ENCODE assay signal across 16 cellular contexts in genomic region chr1:184823080-184823479, GRCh38.
DNase-seq lines count a peak whose midpoint lies in the region; ATAC-seq and TF ChIP-seq lines count a peak whose summit lies in the region.
"Had no signal": no experiment of that assay in that cellular context is flagged by ENCODE, and none has a peak within 500 bp of the region (broad histone marks: within the 10 kb centered on the region; RNA-seq: fewer than 3 reads in every experiment).

No MANE protein-coding gene starts in this region.

- peaks cover 30% of the 10 kb centered on the region for H3K36me3 ChIP-seq in muscle layer of colon (ENCODE audit: insufficient read depth, low read length)
- H3K36me3 ChIP-seq in transverse colon = no peaks in the 10 kb centered on the region

- no peaks in the 10 kb centered on the region for H3K27me3 Mint-ChIP-seq in T-helper 17 cell
- H3K27me3 Mint-ChIP-seq: activated CD4-positive, alpha-beta T cell treated with anti-CD3 and anti-CD28 coated beads for 36 hours had no signal

- in situ Hi-C loops in transverse colon (cut with MboI; ENCODE audit: low pct_ligation_motif_present in 1 of 4, low pct_unique_long_range_greater_than_20kb in 1 of 4, low sequenced_read_pairs in 3 of 4) = loop anchor here (25.0 kb wide), 2 partner anchors 339 to 864 kb away; partner anchors contain the start of genes SWT1 (in 3 of the 4) and TRMT1L (in 3 of the 4)

- H3K4me3 ChIP-seq in muscle layer of colon (ENCODE audit: low read depth in 1 of 2, low read length in 2 of 2) (no peak overlapping the region), transverse colon (no peak overlapping the region)
- H3K4me3 ChIP-seq: smooth muscle cell, tibial nerve had no signal

- no peak overlapping the region for H3K4me3 Mint-ChIP-seq in T-helper 17 cell
- H3K4me3 Mint-ChIP-seq: activated CD4-positive, alpha-beta T cell treated with anti-CD3 and anti-CD28 coated beads for 36 hours had no signal

- DNase-seq in DMS153 treated with DMSO at 0.1 percent for 48 hours (lab: John Stamatoyannopoulos, UW; ENCODE audit: unreplicated experiment) = peak; percentile 10
- DNase-seq in DMS153 (lab: John Stamatoyannopoulos, UW) = no peak
- DNase-seq in T-helper 17 cell = no peak
- no peak for DNase-seq in transverse colon
- DNase-seq in mucosa of gallbladder (ENCODE audit: low spot score) = no peak
- DNase-seq in stimulated activated CD4-positive, alpha-beta T cell treated with anti-CD3 and anti-CD28 coated beads, Interleukin-12 subunit alpha, Interleukin-12 subunit beta, amount 100 ng/mL, for 4 hours = no peak
- DNase-seq in NCI-H1092 (lab: John Stamatoyannopoulos, UW) = no peak
- DNase-seq: 8988T; activated CD4-positive, alpha-beta T cell treated with anti-CD3 and anti-CD28 coated beads for 36 hours; activated CD8-positive, alpha-beta memory T cell treated with anti-CD3 and anti-CD28 coated beads, Interleukin-2, amount 50 U/mL, for 4 hours; activated gamma-delta T cell; islet precursor cell; occipital lobe had no signal

- no peak for ATAC-seq in T-helper 17 cell
- ATAC-seq: activated CD4-positive, alpha-beta T cell treated with anti-CD3 and anti-CD28 coated beads for 36 hours had no signal

- TF ChIP-seq CTCF in transverse colon (IDR thresholded peaks at IDR 0.05) = no peak

- H3K4me1 Mint-ChIP-seq in T-helper 17 cell = peaks cover 10% of the 10 kb centered on the region

- no peaks in the 10 kb centered on the region for H3K27me3 ChIP-seq in muscle layer of colon (ENCODE audit: control insufficient read depth in 1 of 2, insufficient read depth in 2 of 2, low read length in 2 of 2)
- no peaks in the 10 kb centered on the region for H3K27me3 ChIP-seq in transverse colon
- H3K27me3 ChIP-seq: tibial nerve had no signal

- peaks cover 15% of the 10 kb centered on the region for H3K36me3 Mint-ChIP-seq in T-helper 17 cell (ENCODE audit: low read depth)

- TF ChIP-seq POLR2A in transverse colon (IDR thresholded peaks at IDR 0.05) = no peak

- intact Hi-C loops in transverse colon (cut with DNase I; ENCODE audit: low total_unique reads) = no loop called here

- WGBS in transverse colon (ENCODE audit: low coverage in 1 of 2), 2 donors = 72 to 80% methylated on average over 2 to 4 of the region's 4 CpGs

- H3K27ac Mint-ChIP-seq in T-helper 17 cell = peak overlapping the region; percentile 71
- H3K27ac Mint-ChIP-seq: activated CD4-positive, alpha-beta T cell treated with anti-CD3 and anti-CD28 coated beads for 36 hours had no signal

- peaks cover 66% of the 10 kb centered on the region for H3K4me1 ChIP-seq in muscle layer of colon (ENCODE audit: insufficient read depth, low read length)
- H3K4me1 ChIP-seq in transverse colon = peaks cover 15 to 60% (median 20%) of the 10 kb centered on the region in 4 donors

- no peak overlapping the region for H3K9ac ChIP-seq in muscle layer of colon (ENCODE audit: low read length)

- H3K27ac ChIP-seq in muscle layer of colon (ENCODE audit: low read depth, low read length) = peak overlapping the region; percentile 26
- peak overlapping the region; percentile 9 to 72 (median 48) for H3K27ac ChIP-seq in transverse colon
- H3K27ac ChIP-seq: tibial nerve had no signal

- H3K9me3 ChIP-seq in T-helper 17 cell (ENCODE audit: control insufficient read depth, low read length, poor library complexity, severe bottlenecking) (no peaks in the 10 kb centered on the region), muscle layer of colon (ENCODE audit: low read length) (no peaks in the 10 kb centered on the region), transverse colon (no peaks in the 10 kb centered on the region)
- H3K9me3 ChIP-seq: tibial nerve had no signal

- no peak for TF ChIP-seq EP300 in transverse colon (IDR thresholded peaks at IDR 0.05; ENCODE audit: low read depth)
